In the genomic region with DNA sequence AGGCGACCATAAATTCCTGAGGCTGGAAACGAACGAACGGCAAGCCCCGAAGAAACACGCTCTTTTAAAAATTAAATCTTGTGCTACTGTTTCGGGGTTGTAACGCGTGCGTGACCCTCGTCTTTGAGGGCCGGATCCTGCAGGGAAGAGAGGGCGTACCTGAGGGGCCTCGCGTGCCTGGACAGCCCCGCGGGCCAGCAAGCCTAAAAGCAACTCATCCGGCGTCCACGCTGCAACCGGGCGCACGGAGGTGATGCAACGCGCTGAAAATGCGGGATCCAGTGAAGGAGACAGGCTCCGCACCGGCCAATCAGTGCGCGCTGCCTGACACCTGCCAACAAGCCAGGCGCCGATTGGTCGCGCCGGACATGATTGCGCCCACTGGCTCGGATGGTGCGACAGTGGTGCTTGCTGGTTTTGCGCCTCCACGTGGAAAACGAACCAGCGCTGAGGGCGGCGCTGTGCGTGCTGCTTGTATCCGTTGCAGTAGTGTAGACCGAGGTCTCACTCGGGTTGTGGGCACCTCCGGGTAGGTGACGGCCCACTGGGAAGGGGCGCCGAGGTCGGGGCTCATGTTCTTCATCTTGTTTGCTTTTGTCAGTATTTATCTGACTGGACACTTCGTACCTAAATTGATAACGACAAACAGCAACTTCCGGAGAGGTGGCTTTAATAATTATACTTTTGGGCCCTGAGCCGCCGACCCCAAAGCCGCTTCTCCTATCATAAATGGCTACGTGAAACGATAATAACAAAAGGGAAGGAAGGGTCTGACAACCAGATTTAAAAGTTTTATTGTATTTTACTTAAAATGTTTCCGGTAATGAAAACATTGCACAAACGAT, we compare ENCODE assay signal across 1 cellular context.
A peak's percentile ranks its signal among the peaks of the same experiment; 100 is the strongest.
TF ChIP-seq lines count a peak whose summit lies in the region.

A gene (minus strand): TSS at position 246 of the 845 bp plus-strand sequence. CDS start 4,278 bp downstream, outside the sequence.

TF ChIP-seq in K562, 482 proteins besides CTCF, POLR2A, EP300 and RAD21 (continued from another document and continues in another):
- TF ChIP-seq, protein P1, sequence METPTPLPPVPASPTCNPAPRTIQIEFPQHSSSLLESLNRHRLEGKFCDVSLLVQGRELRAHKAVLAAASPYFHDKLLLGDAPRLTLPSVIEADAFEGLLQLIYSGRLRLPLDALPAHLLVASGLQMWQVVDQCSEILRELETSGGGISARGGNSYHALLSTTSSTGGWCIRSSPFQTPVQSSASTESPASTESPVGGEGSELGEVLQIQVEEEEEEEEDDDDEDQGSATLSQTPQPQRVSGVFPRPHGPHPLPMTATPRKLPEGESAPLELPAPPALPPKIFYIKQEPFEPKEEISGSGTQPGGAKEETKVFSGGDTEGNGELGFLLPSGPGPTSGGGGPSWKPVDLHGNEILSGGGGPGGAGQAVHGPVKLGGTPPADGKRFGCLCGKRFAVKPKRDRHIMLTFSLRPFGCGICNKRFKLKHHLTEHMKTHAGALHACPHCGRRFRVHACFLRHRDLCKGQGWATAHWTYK (CRISPR knock-in tag; IDR thresholded peaks at IDR 0.05), result no peak
- TF ChIP-seq IRF2 (CRISPR knock-in tag; IDR thresholded peaks at IDR 0.05), result no peak
- TF ChIP-seq DNMT1 (IDR thresholded peaks at IDR 0.05), result no peak
- TF ChIP-seq PURB (CRISPR knock-in tag; IDR thresholded peaks at IDR 0.05; ENCODE audit: low read depth), result no peak
- no peak for TF ChIP-seq ZNF445 (CRISPR knock-in tag; IDR thresholded peaks at IDR 0.05; ENCODE audit: low read depth)
- TF ChIP-seq ZNF444 (CRISPR knock-in tag; IDR thresholded peaks at IDR 0.05), result no peak
- no peak for TF ChIP-seq CBFA2T3 (IDR thresholded peaks at IDR 0.05)
- TF ChIP-seq SRF (CRISPR knock-in tag; IDR thresholded peaks at IDR 0.05), result peak in 1 of 2 experiments; percentile 74; a peak in 2 of 4 replicates
- TF ChIP-seq, protein P2, sequence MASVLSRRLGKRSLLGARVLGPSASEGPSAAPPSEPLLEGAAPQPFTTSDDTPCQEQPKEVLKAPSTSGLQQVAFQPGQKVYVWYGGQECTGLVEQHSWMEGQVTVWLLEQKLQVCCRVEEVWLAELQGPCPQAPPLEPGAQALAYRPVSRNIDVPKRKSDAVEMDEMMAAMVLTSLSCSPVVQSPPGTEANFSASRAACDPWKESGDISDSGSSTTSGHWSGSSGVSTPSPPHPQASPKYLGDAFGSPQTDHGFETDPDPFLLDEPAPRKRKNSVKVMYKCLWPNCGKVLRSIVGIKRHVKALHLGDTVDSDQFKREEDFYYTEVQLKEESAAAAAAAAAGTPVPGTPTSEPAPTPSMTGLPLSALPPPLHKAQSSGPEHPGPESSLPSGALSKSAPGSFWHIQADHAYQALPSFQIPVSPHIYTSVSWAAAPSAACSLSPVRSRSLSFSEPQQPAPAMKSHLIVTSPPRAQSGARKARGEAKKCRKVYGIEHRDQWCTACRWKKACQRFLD (CRISPR knock-in tag; IDR thresholded peaks at IDR 0.05), result peak; percentile 93
- no peak for TF ChIP-seq RBM22 (IDR thresholded peaks at IDR 0.05; ENCODE audit: low read depth, low read length, poor library complexity, severe bottlenecking)
- no peak for TF ChIP-seq ZNF124 (CRISPR knock-in tag; IDR thresholded peaks at IDR 0.05)
- TF ChIP-seq PHTF2 (CRISPR knock-in tag; IDR thresholded peaks at IDR 0.05), result no peak
- TF ChIP-seq HDAC1 (IDR thresholded peaks at IDR 0.05), result peak; percentile 25 to 99; a peak in 3 of 4 replicates
- TF ChIP-seq, protein P3, sequence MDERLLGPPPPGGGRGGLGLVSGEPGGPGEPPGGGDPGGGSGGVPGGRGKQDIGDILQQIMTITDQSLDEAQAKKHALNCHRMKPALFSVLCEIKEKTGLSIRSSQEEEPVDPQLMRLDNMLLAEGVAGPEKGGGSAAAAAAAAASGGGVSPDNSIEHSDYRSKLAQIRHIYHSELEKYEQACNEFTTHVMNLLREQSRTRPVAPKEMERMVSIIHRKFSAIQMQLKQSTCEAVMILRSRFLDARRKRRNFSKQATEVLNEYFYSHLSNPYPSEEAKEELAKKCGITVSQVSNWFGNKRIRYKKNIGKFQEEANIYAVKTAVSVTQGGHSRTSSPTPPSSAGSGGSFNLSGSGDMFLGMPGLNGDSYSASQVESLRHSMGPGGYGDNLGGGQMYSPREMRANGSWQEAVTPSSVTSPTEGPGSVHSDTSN (CRISPR knock-in tag; IDR thresholded peaks at IDR 0.05; ENCODE audit: low read depth), result no peak
- TF ChIP-seq, protein P3 (tag; conservative IDR thresholded peaks at IDR 0.05; ENCODE audit: low read depth), result no peak
- peak; percentile 35; the same call in 1 of the 2 replicates for TF ChIP-seq RAD51 (IDR thresholded peaks at IDR 0.05; ENCODE audit: borderline replicate concordance, low read depth)
- TF ChIP-seq NR2C2 (CRISPR knock-in tag; IDR thresholded peaks at IDR 0.05), result peak; percentile 70; the same call in 1 of the 2 replicates
- TF ChIP-seq NR2C2 (tag; IDR thresholded peaks at IDR 0.05), result peak; percentile 63
- no peak for TF ChIP-seq RBM15 (IDR thresholded peaks at IDR 0.05; ENCODE audit: insufficient read depth, low read length)
- no peak for TF ChIP-seq WHSC1 (IDR thresholded peaks at IDR 0.05; ENCODE audit: low read length)
- TF ChIP-seq, protein P4, sequence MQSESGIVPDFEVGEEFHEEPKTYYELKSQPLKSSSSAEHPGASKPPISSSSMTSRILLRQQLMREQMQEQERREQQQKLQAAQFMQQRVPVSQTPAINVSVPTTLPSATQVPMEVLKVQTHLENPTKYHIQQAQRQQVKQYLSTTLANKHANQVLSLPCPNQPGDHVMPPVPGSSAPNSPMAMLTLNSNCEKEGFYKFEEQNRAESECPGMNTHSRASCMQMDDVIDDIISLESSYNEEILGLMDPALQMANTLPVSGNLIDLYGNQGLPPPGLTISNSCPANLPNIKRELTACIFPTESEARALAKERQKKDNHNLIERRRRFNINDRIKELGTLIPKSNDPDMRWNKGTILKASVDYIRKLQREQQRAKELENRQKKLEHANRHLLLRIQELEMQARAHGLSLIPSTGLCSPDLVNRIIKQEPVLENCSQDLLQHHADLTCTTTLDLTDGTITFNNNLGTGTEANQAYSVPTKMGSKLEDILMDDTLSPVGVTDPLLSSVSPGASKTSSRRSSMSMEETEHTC (IDR thresholded peaks at IDR 0.05), result 0 out of 2 replicates have a peak, but pooled peaks have one; percentile 24
- TF ChIP-seq, protein P5, sequence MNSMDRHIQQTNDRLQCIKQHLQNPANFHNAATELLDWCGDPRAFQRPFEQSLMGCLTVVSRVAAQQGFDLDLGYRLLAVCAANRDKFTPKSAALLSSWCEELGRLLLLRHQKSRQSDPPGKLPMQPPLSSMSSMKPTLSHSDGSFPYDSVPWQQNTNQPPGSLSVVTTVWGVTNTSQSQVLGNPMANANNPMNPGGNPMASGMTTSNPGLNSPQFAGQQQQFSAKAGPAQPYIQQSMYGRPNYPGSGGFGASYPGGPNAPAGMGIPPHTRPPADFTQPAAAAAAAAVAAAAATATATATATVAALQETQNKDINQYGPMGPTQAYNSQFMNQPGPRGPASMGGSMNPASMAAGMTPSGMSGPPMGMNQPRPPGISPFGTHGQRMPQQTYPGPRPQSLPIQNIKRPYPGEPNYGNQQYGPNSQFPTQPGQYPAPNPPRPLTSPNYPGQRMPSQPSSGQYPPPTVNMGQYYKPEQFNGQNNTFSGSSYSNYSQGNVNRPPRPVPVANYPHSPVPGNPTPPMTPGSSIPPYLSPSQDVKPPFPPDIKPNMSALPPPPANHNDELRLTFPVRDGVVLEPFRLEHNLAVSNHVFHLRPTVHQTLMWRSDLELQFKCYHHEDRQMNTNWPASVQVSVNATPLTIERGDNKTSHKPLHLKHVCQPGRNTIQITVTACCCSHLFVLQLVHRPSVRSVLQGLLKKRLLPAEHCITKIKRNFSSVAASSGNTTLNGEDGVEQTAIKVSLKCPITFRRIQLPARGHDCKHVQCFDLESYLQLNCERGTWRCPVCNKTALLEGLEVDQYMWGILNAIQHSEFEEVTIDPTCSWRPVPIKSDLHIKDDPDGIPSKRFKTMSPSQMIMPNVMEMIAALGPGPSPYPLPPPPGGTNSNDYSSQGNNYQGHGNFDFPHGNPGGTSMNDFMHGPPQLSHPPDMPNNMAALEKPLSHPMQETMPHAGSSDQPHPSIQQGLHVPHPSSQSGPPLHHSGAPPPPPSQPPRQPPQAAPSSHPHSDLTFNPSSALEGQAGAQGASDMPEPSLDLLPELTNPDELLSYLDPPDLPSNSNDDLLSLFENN (IDR thresholded peaks at IDR 0.05; ENCODE audit: low read depth in 2 of 2, low read length in 2 of 2), result 0 out of 4 replicates have a peak, but pooled peaks of 1 of the 2 experiments have one; percentile 23
- no peak for TF ChIP-seq GABPB2 (CRISPR knock-in tag; conservative IDR thresholded peaks at IDR 0.05)
- peak; percentile 87 for TF ChIP-seq NFYB (IDR thresholded peaks at IDR 0.05; ENCODE audit: extremely low read depth, insufficient read length)
- TF ChIP-seq, protein P6, sequence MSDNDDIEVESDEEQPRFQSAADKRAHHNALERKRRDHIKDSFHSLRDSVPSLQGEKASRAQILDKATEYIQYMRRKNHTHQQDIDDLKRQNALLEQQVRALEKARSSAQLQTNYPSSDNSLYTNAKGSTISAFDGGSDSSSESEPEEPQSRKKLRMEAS (CRISPR knock-in tag; IDR thresholded peaks at IDR 0.05), result peak; percentile 98
- no peak for TF ChIP-seq HIVEP1 (CRISPR knock-in tag; IDR thresholded peaks at IDR 0.05)
- TF ChIP-seq, protein P7, sequence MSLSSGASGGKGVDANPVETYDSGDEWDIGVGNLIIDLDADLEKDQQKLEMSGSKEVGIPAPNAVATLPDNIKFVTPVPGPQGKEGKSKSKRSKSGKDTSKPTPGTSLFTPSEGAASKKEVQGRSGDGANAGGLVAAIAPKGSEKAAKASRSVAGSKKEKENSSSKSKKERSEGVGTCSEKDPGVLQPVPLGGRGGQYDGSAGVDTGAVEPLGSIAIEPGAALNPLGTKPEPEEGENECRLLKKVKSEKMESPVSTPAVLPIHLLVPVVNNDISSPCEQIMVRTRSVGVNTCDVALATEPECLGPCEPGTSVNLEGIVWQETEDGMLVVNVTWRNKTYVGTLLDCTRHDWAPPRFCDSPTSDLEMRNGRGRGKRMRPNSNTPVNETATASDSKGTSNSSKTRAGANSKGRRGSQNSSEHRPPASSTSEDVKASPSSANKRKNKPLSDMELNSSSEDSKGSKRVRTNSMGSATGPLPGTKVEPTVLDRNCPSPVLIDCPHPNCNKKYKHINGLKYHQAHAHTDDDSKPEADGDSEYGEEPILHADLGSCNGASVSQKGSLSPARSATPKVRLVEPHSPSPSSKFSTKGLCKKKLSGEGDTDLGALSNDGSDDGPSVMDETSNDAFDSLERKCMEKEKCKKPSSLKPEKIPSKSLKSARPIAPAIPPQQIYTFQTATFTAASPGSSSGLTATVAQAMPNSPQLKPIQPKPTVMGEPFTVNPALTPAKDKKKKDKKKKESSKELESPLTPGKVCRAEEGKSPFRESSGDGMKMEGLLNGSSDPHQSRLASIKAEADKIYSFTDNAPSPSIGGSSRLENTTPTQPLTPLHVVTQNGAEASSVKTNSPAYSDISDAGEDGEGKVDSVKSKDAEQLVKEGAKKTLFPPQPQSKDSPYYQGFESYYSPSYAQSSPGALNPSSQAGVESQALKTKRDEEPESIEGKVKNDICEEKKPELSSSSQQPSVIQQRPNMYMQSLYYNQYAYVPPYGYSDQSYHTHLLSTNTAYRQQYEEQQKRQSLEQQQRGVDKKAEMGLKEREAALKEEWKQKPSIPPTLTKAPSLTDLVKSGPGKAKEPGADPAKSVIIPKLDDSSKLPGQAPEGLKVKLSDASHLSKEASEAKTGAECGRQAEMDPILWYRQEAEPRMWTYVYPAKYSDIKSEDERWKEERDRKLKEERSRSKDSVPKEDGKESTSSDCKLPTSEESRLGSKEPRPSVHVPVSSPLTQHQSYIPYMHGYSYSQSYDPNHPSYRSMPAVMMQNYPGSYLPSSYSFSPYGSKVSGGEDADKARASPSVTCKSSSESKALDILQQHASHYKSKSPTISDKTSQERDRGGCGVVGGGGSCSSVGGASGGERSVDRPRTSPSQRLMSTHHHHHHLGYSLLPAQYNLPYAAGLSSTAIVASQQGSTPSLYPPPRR (CRISPR knock-in tag; IDR thresholded peaks at IDR 0.05; ENCODE audit: borderline replicate concordance), result 0 out of 2 replicates have a peak, but pooled peaks have one; percentile 21
- TF ChIP-seq ZNF143 (CRISPR knock-in tag; IDR thresholded peaks at IDR 0.05), result no peak; the same call in 1 of the 2 replicates
- no peak for TF ChIP-seq KLF6 (CRISPR knock-in tag; IDR thresholded peaks at IDR 0.05; ENCODE audit: borderline replicate concordance)
- TF ChIP-seq, protein P8, sequence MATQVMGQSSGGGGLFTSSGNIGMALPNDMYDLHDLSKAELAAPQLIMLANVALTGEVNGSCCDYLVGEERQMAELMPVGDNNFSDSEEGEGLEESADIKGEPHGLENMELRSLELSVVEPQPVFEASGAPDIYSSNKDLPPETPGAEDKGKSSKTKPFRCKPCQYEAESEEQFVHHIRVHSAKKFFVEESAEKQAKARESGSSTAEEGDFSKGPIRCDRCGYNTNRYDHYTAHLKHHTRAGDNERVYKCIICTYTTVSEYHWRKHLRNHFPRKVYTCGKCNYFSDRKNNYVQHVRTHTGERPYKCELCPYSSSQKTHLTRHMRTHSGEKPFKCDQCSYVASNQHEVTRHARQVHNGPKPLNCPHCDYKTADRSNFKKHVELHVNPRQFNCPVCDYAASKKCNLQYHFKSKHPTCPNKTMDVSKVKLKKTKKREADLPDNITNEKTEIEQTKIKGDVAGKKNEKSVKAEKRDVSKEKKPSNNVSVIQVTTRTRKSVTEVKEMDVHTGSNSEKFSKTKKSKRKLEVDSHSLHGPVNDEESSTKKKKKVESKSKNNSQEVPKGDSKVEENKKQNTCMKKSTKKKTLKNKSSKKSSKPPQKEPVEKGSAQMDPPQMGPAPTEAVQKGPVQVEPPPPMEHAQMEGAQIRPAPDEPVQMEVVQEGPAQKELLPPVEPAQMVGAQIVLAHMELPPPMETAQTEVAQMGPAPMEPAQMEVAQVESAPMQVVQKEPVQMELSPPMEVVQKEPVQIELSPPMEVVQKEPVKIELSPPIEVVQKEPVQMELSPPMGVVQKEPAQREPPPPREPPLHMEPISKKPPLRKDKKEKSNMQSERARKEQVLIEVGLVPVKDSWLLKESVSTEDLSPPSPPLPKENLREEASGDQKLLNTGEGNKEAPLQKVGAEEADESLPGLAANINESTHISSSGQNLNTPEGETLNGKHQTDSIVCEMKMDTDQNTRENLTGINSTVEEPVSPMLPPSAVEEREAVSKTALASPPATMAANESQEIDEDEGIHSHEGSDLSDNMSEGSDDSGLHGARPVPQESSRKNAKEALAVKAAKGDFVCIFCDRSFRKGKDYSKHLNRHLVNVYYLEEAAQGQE (CRISPR knock-in tag; IDR thresholded peaks at IDR 0.05; ENCODE audit: low read depth), result no peak
- TF ChIP-seq, protein P9, sequence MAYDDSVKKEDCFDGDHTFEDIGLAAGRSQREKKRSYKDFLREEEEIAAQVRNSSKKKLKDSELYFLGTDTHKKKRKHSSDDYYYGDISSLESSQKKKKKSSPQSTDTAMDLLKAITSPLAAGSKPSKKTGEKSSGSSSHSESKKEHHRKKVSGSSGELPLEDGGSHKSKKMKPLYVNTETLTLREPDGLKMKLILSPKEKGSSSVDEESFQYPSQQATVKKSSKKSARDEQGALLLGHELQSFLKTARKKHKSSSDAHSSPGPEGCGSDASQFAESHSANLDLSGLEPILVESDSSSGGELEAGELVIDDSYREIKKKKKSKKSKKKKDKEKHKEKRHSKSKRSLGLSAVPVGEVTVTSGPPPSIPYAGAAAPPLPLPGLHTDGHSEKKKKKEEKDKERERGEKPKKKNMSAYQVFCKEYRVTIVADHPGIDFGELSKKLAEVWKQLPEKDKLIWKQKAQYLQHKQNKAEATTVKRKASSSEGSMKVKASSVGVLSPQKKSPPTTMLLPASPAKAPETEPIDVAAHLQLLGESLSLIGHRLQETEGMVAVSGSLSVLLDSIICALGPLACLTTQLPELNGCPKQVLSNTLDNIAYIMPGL (CRISPR knock-in tag; IDR thresholded peaks at IDR 0.05), result peak; percentile 37; the same call in 1 of the 2 replicates
